In genomic region chr4:81031389-81032173, GRCh38 we compare ENCODE assay signal across 9 cellular contexts. TPM values are rescaled to one million over a fixed set of nuclear protein-coding genes. Genes with fewer than 3 reads are reported as not detected.
DNase-seq lines count a peak whose midpoint lies in the region; ATAC-seq and TF ChIP-seq lines count a peak whose summit lies in the region.
"Had no signal": no experiment of that assay in that cellular context is flagged by ENCODE, and none has a peak within 500 bp of the region (broad histone marks: within the 10 kb centered on the region; RNA-seq: fewer than 3 reads in every experiment).

No MANE protein-coding gene starts in this region.

- H3K4me1 ChIP-seq in OCI-LY7 (ENCODE audit: insufficient read depth, low read length, poor library complexity, severe bottlenecking) = peaks cover 55% of the 10 kb centered on the region

- CTCF ChIA-PET in OCI-LY7 (lab: Charles Lee; ENCODE audit: unreplicated experiment) = interaction anchor here (0.6 to 3.1 kb wide), 6 partner anchors 9 to 228 kb away, joined by 3 to 19 read pairs (median 3); no protein-coding TSS in a partner anchor

- no peak for ATAC-seq in HG02610 (IDR thresholded peaks at IDR 0.05; ENCODE audit: unreplicated experiment)

- H2AFZ ChIP-seq in OCI-LY7 (ENCODE audit: low read length) = no peak overlapping the region; the same call in 1 of the 2 replicates

- H3K27ac ChIP-seq in OCI-LY7 (ENCODE audit: low read depth, low read length, poor library complexity, severe bottlenecking) (peak overlapping the region; percentile 92), caudate nucleus (ENCODE audit: low read depth, low read length) (no peak overlapping the region)
- H3K27ac ChIP-seq: neutrophil had no signal

- DNase-seq in GM13976 (ENCODE audit: low spot score) (peak; percentile 27), OCI-LY7 (ENCODE audit: low spot score) (peak; percentile 83), foreskin fibroblast (peak in 1 of 2 donors; percentile 17), retinal pigment epithelial cell (ENCODE audit: low read depth) (no peak), A172 (ENCODE audit: low spot score) (no peak), caudate nucleus (lab: John Stamatoyannopoulos, UW) (no peak), NCI-H1048 (lab: John Stamatoyannopoulos, UW) (no peak)

- in situ Hi-C loops in GM13976 (cut with MboI; ENCODE audit: low sequenced_read_pairs, unreplicated experiment) = no loop called here

- no peaks in the 10 kb centered on the region for H3K9me3 ChIP-seq in OCI-LY7 (ENCODE audit: low read length)
- H3K9me3 ChIP-seq: neutrophil had no signal

- H3K79me2 ChIP-seq in OCI-LY7 (ENCODE audit: insufficient read depth, low read depth, low read length) = peaks cover 89% of the 10 kb centered on the region

- H3K4me3 ChIP-seq in OCI-LY7 (ENCODE audit: low read depth, low read length, poor library complexity, severe bottlenecking) (peak overlapping the region; percentile 79), foreskin fibroblast (ENCODE audit: low read depth in 1 of 2, low read length in 2 of 2) (peak overlapping the region; percentile 41 to 52), retinal pigment epithelial cell (ENCODE audit: low read length) (peak overlapping the region; percentile 62)

- H4K20me1 ChIP-seq in OCI-LY7 (ENCODE audit: insufficient read depth, low read length) = no peaks in the 10 kb centered on the region

- H3K9me2 ChIP-seq in OCI-LY7 (ENCODE audit: insufficient read depth, low read length) = no peaks in the 10 kb centered on the region

- intact Hi-C loops in OCI-LY7 (cut with micrococcal nuclease; ENCODE audit: unreplicated experiment) = loop anchor here (1.0 kb wide), 1 partner anchor 156 kb away; no protein-coding TSS in a partner anchor

- no TSS peak for BruUV-seq in OCI-LY7 (replicated peaks; lab: Mats Ljungman, UMichigan)

- H3K36me3 ChIP-seq in OCI-LY7 (ENCODE audit: insufficient read depth, low read length) = peaks cover 61% of the 10 kb centered on the region
- H3K36me3 ChIP-seq: neutrophil had no signal

- TF ChIP-seq CTCF in GM13976 (IDR thresholded peaks at IDR 0.05; ENCODE audit: borderline replicate concordance, control extremely low read depth, extremely low read depth, insufficient read depth, missing control alignments) = no peak
- peak; percentile 26; the same call in 1 of the 2 replicates for TF ChIP-seq CTCF in OCI-LY7 (conservative IDR thresholded peaks at IDR 0.05; ENCODE audit: low read length)
- TF ChIP-seq CTCF in foreskin fibroblast (IDR thresholded peaks at IDR 0.05; ENCODE audit: low read depth, low read length) = no peak
- no peak for TF ChIP-seq CTCF in retinal pigment epithelial cell (conservative IDR thresholded peaks at IDR 0.05; ENCODE audit: low read depth, low read length)

- POLR2A ChIA-PET in OCI-LY7 (lab: Charles Lee) = interaction anchor here (0.6 to 16.6 kb wide), 27 partner anchors 7 to 1872 kb away, joined by 3 to 358 read pairs (median 6); no protein-coding TSS in a partner anchor

- peak overlapping the region; percentile 97 for H3K4me2 ChIP-seq in OCI-LY7 (ENCODE audit: low read length)

RNA-seq across cellular contexts. Expression of gene BMP3, which starts 1.1 kb away (rescaled TPM):
- total RNA-seq in OCI-LY7 (2014; rRNA removed; shearing (Covaris generic)) = 40.6 and 45.8 TPM in 2 replicates
- 55.0 and 55.9 TPM in 2 replicates for total RNA-seq in OCI-LY7 (2022)
- total RNA-seq in A172 (2014; rRNA removed; shearing (Covaris generic)) = not detected in 2 replicates

Comparison
In these comparisons a context has a peak if more than half of its experiments do, and no peak if none do; other contexts are left out.
1. DNase-seq: peak in GM13976 (single experiment) and OCI-LY7 (single experiment); none in retinal pigment epithelial cell (single experiment), A172 (single experiment), caudate nucleus (0 of 61) and NCI-H1048 (single experiment).
2. RNA of gene BMP3, which starts 1.1 kb away (total RNA-seq): 40.6 to 55.9 TPM in OCI-LY7; not detected in A172; every median in the first group is over 10 times any median in the second.
3. Peak in every context shown above with its lines, with median percentiles within 50 percentile points of each other: H3K4me3 ChIP-seq.